In the genomic region with DNA sequence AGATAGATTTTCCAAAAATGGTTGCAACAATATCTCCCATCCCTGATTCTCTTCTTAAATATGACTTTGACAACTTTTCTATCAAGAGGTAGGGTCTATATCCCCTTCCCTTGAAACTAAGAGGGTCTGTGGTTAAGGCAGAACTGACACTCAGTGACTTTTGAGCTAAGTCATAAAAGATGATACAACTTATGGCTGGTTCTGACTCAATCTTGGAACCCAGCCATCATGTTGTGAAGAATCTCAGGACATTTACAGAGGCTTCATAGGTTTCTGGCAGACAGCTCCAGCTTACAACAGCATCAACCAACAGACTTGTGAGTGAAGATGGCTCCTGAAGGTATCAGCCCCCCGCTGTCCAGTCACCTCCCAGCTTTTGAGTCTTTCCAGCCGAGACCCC, we compare ENCODE assay signal across 1 cellular context.
TF ChIP-seq lines count a peak whose summit lies in the region.

No MANE protein-coding gene starts in this region.

TF ChIP-seq in GM23338, 12 proteins besides CTCF, POLR2A, EP300 and RAD21 (continued from another document):
- TF ChIP-seq, protein P1, sequence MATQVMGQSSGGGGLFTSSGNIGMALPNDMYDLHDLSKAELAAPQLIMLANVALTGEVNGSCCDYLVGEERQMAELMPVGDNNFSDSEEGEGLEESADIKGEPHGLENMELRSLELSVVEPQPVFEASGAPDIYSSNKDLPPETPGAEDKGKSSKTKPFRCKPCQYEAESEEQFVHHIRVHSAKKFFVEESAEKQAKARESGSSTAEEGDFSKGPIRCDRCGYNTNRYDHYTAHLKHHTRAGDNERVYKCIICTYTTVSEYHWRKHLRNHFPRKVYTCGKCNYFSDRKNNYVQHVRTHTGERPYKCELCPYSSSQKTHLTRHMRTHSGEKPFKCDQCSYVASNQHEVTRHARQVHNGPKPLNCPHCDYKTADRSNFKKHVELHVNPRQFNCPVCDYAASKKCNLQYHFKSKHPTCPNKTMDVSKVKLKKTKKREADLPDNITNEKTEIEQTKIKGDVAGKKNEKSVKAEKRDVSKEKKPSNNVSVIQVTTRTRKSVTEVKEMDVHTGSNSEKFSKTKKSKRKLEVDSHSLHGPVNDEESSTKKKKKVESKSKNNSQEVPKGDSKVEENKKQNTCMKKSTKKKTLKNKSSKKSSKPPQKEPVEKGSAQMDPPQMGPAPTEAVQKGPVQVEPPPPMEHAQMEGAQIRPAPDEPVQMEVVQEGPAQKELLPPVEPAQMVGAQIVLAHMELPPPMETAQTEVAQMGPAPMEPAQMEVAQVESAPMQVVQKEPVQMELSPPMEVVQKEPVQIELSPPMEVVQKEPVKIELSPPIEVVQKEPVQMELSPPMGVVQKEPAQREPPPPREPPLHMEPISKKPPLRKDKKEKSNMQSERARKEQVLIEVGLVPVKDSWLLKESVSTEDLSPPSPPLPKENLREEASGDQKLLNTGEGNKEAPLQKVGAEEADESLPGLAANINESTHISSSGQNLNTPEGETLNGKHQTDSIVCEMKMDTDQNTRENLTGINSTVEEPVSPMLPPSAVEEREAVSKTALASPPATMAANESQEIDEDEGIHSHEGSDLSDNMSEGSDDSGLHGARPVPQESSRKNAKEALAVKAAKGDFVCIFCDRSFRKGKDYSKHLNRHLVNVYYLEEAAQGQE (IDR thresholded peaks at IDR 0.05; ENCODE audit: unreplicated experiment): no peak
- TF ChIP-seq NANOG (IDR thresholded peaks at IDR 0.05; ENCODE audit: borderline replicate concordance): no peak
- TF ChIP-seq ZNF114 (CRISPR knock-in tag; IDR thresholded peaks at IDR 0.05): no peak
- TF ChIP-seq EZH2 (IDR thresholded peaks at IDR 0.05; ENCODE audit: low read depth, unreplicated experiment): no peak
- no peak for TF ChIP-seq EZH2phosphoT487 (IDR thresholded peaks at IDR 0.05; ENCODE audit: unreplicated experiment)
- TF ChIP-seq STAT1 (IDR thresholded peaks at IDR 0.05; ENCODE audit: unreplicated experiment): no peak
